11 cellular contexts compared by ENCODE assay signal in the genomic region with DNA sequence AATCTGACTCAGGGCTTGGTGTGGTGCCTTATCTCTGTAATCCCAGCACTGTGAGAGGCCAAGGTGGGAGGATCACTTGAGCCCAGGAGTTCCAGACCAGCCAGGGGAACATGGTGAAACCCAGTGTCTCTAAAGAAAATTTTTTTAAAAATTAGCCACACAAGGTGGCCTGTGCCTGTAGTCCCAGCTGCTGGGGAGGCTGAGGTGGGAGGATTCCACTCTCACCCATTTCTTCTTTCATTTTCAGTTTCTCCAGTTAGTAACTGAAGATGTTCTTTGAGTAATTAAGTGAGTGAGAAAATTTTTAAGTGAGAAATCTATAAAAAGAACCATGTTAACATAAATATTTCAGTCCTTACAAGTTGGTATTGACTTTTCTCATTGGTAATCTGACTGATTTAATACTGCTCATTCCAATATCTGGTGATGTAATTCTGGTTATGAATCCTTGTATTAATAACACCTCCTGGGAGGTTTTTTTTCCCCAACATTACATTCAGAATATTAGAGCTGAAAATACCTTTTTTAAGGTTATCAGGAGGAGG. TPM values are rescaled to one million over a fixed set of nuclear protein-coding genes. Genes with fewer than 3 reads are reported as not detected.
DNase-seq lines count a peak whose midpoint lies in the region; ATAC-seq and TF ChIP-seq lines count a peak whose summit lies in the region.
"Had no signal": no experiment of that assay in that cellular context is flagged by ENCODE, and none has a peak within 500 bp of the region (broad histone marks: within the 10 kb centered on the region; RNA-seq: fewer than 3 reads in every experiment).

No MANE protein-coding gene starts in this region.

- peaks cover 44% of the 10 kb centered on the region for H3K4me1 Mint-ChIP-seq in activated CD8-positive, alpha-beta T cell treated with anti-CD3 and anti-CD28 coated beads for 36 hours (ENCODE audit: low read depth)

- peaks cover 56% of the 10 kb centered on the region for H3K36me3 Mint-ChIP-seq in activated CD8-positive, alpha-beta T cell treated with anti-CD3 and anti-CD28 coated beads for 36 hours (ENCODE audit: low read depth)

- intact Hi-C loops in activated CD8-positive, alpha-beta T cell treated with anti-CD3 and anti-CD28 coated beads for 36 hours (cut with micrococcal nuclease), result no loop called here
- intact Hi-C loops in posterior cingulate gyrus (cut with DNase I) (no loop called here), sciatic nerve (cut with DNase I) (no loop called here)

- H3K27ac Mint-ChIP-seq in activated CD8-positive, alpha-beta T cell treated with anti-CD3 and anti-CD28 coated beads for 36 hours, result peak overlapping the region; percentile 83

- POLR2A ChIA-PET in activated CD8-positive, alpha-beta T cell treated with anti-CD3 and anti-CD28 coated beads for 36 hours (lab: Charles Lee), result interaction anchor here (0.9 kb wide), 1 partner anchor 28 kb away, joined by 6 read pairs; the partner anchor contains the start of genes RAB2B and TOX4

- peak; percentile 74 for ATAC-seq in HG02981 (IDR thresholded peaks at IDR 0.05; ENCODE audit: unreplicated experiment)
- peak; percentile 77 for ATAC-seq in activated CD8-positive, alpha-beta T cell treated with anti-CD3 and anti-CD28 coated beads for 36 hours
- no peak for ATAC-seq in sciatic nerve

- no peak for TF ChIP-seq CTCF in activated CD8-positive, alpha-beta T cell treated with anti-CD3 and anti-CD28 coated beads for 36 hours (IDR thresholded peaks at IDR 0.05)

- DNase-seq in stimulated activated CD4-positive, alpha-beta T cell treated with anti-CD3 and anti-CD28 coated beads, Interleukin-12 subunit alpha, Interleukin-12 subunit beta, amount 100 ng/mL, for 4 hours, result peak; percentile 13
- no peak for DNase-seq in stimulated activated CD4-positive, alpha-beta T cell treated with anti-CD3 and anti-CD28 coated beads, Interleukin-2, amount 100 ng/mL, for 48 hours
- peak; percentile 54 for DNase-seq in activated CD8-positive, alpha-beta T cell treated with anti-CD3 and anti-CD28 coated beads for 36 hours
- no peak for DNase-seq in posterior cingulate gyrus
- no peak for DNase-seq in NOMO-1 treated with dmso at 0.1 percent for 144 hours (lab: John Stamatoyannopoulos, UW; ENCODE audit: unreplicated experiment)
- DNase-seq in sciatic nerve (ENCODE audit: low spot score), result no peak
- no peak for DNase-seq in SIG-M5 treated with dmso at 0.1 percent for 504 hours (lab: John Stamatoyannopoulos, UW; ENCODE audit: unreplicated experiment)
- DNase-seq: foreskin fibroblast, nucleus accumbens, stomach had no signal

- CTCF ChIA-PET in activated CD8-positive, alpha-beta T cell treated with anti-CD3 and anti-CD28 coated beads for 36 hours (lab: Charles Lee), result interaction anchor here (1.0 to 1.3 kb wide), 2 partner anchors 49 to 52 kb away, joined by 3 to 4 read pairs; no protein-coding TSS in a partner anchor

- H3K9me3 Mint-ChIP-seq in activated CD8-positive, alpha-beta T cell treated with anti-CD3 and anti-CD28 coated beads for 36 hours, result no peaks in the 10 kb centered on the region

- H3K27me3 Mint-ChIP-seq in activated CD8-positive, alpha-beta T cell treated with anti-CD3 and anti-CD28 coated beads for 36 hours, result no peaks in the 10 kb centered on the region

- no peak overlapping the region for H3K4me3 Mint-ChIP-seq in activated CD8-positive, alpha-beta T cell treated with anti-CD3 and anti-CD28 coated beads for 36 hours

RNA-seq across cellular contexts. Expression of gene METTL3, which starts 6.1 kb away (rescaled TPM):
- total RNA-seq in activated CD8-positive, alpha-beta T cell treated with anti-CD3 and anti-CD28 coated beads for 36 hours, result 10 to 100 TPM; 66.7 to 70.8 TPM
- 43.3 TPM for total RNA-seq in sciatic nerve

RNA-seq across cellular contexts. Expression of gene SALL2, which starts 21.1 kb away (rescaled TPM):
- total RNA-seq in activated CD8-positive, alpha-beta T cell treated with anti-CD3 and anti-CD28 coated beads for 36 hours, result 1 to 10 TPM; 2.9 to 3.5 TPM
- 16.3 TPM for total RNA-seq in sciatic nerve

RNA-seq across cellular contexts. Expression of gene TOX4, which starts 28.1 kb away (rescaled TPM):
- 10 to 100 TPM; 65.2 to 65.8 TPM for total RNA-seq in activated CD8-positive, alpha-beta T cell treated with anti-CD3 and anti-CD28 coated beads for 36 hours
- total RNA-seq in sciatic nerve, result 60.0 TPM

RNA-seq across cellular contexts. Expression of gene RAB2B, which starts 28.3 kb away (rescaled TPM):
- total RNA-seq in activated CD8-positive, alpha-beta T cell treated with anti-CD3 and anti-CD28 coated beads for 36 hours, result 10 to 100 TPM; 18.2 to 19.8 TPM
- total RNA-seq in sciatic nerve, result 41.0 TPM

RNA-seq across cellular contexts. Expression of gene CHD8, which starts 49.2 kb away (rescaled TPM):
- total RNA-seq in activated CD8-positive, alpha-beta T cell treated with anti-CD3 and anti-CD28 coated beads for 36 hours, result 10 to 100 TPM; 82.3 to 85.3 TPM
- total RNA-seq in sciatic nerve, result 78.9 TPM

Comparison
In these comparisons a context has a peak if more than half of its experiments do, and no peak if none do; other contexts are left out.
1. DNase-seq: peak in stimulated activated CD4-positive, alpha-beta T cell treated with anti-CD3 and anti-CD28 coated beads, Interleukin-12 subunit alpha, Interleukin-12 subunit beta, amount 100 ng/mL, for 4 hours (single experiment) and activated CD8-positive, alpha-beta T cell treated with anti-CD3 and anti-CD28 coated beads for 36 hours (single experiment); none in stimulated activated CD4-positive, alpha-beta T cell treated with anti-CD3 and anti-CD28 coated beads, Interleukin-2, amount 100 ng/mL, for 48 hours (0 of 2), posterior cingulate gyrus (0 of 10), NOMO-1 treated with dmso at 0.1 percent for 144 hours (single experiment), sciatic nerve (single experiment) and SIG-M5 treated with dmso at 0.1 percent for 504 hours (single experiment).